ENCODE assay signal across 8 cellular contexts in genomic region chr3:112128843-112129727, GRCh38. TPM values are rescaled to one million over a fixed set of nuclear protein-coding genes. Genes with fewer than 3 reads are reported as not detected.
DNase-seq lines count a peak whose midpoint lies in the region; ATAC-seq, FAIRE-seq and TF ChIP-seq lines count a peak whose summit lies in the region.

No MANE protein-coding gene starts in this region.

- no peak overlapping the region for H3K9ac ChIP-seq in keratinocyte (ENCODE audit: control insufficient read depth, extremely low read depth, insufficient read depth, low read length)

- H2AFZ ChIP-seq in keratinocyte (ENCODE audit: control insufficient read depth, low read length) = no peak overlapping the region
- no peak overlapping the region for H2AFZ ChIP-seq in osteoblast (ENCODE audit: low read length)

- H3K36me3 ChIP-seq in keratinocyte (ENCODE audit: control insufficient read depth in 2 of 2, extremely low read depth in 1 of 2, insufficient read depth in 2 of 2, low read length in 2 of 2) (peaks cover 0 to 6% of the 10 kb centered on the region in 2 experiments), osteoblast (ENCODE audit: insufficient read depth, low read length) (no peaks in the 10 kb centered on the region), upper lobe of right lung (no peaks in the 10 kb centered on the region)

- H3K4me2 ChIP-seq in keratinocyte (ENCODE audit: control insufficient read depth, extremely low read depth, insufficient read depth, low read depth, low read length) = peak overlapping the region; percentile 13
- no peak overlapping the region for H3K4me2 ChIP-seq in osteoblast (ENCODE audit: insufficient read depth, low read length)

- peak; percentile 65 for FAIRE-seq in keratinocyte (lab: Jason Lieb, UNC)

- dilution Hi-C loops in keratinocyte (cut with MboI; ENCODE audit: extremely low pct_ligation_motif_present, low sequenced_read_pairs) = no loop called here

- TF ChIP-seq CTCF in AG09309 (IDR thresholded peaks at IDR 0.05; ENCODE audit: control insufficient read depth, insufficient read depth, low read depth, low read length, missing control alignments) = no peak
- no peak for TF ChIP-seq CTCF in keratinocyte (optimal IDR thresholded peaks at IDR 0.05 in 1 of 3, IDR thresholded peaks at IDR 0.05 in 1 of 3, conservative IDR thresholded peaks at IDR 0.05 in 1 of 3; ENCODE audit: extremely low read depth in 1 of 3, insufficient read depth in 2 of 3, low read length in 3 of 3)
- TF ChIP-seq CTCF in osteoblast (IDR thresholded peaks at IDR 0.05; ENCODE audit: extremely low read depth, low read depth, low read length) = no peak
- no peak for TF ChIP-seq CTCF in upper lobe of right lung (IDR thresholded peaks at IDR 0.05)

- ATAC-seq in GM19328 (IDR thresholded peaks at IDR 0.05; ENCODE audit: unreplicated experiment) = peak; percentile 45
- ATAC-seq in HG03378 (IDR thresholded peaks at IDR 0.05; ENCODE audit: unreplicated experiment) = peak; percentile 49
- ATAC-seq in upper lobe of right lung = no peak

- no peaks in the 10 kb centered on the region for H3K27me3 ChIP-seq in keratinocyte (ENCODE audit: control insufficient read depth, extremely low read depth, insufficient read depth, low read length)
- no peaks in the 10 kb centered on the region for H3K27me3 ChIP-seq in osteoblast (ENCODE audit: insufficient read depth, low read length)
- no peaks in the 10 kb centered on the region for H3K27me3 ChIP-seq in upper lobe of right lung

- intact Hi-C loops in upper lobe of right lung (cut with DNase I) = no loop called here

- DNase-seq in AG09309 (ENCODE audit: low read depth) (peak; percentile 51), keratinocyte (ENCODE audit: low read depth, low spot score) (no peak), osteoblast (ENCODE audit: insufficient read length, low spot score, missing footprints) (no peak), AG08396 (ENCODE audit: low spot score) (no peak), upper lobe of right lung (no peak)
- DNase-seq in activated CD4-positive, alpha-beta T cell treated with anti-CD3 and anti-CD28 coated beads, Interleukin-2, amount 50 U/mL, for 4 hours = peak; percentile 39 to 44

- H3K4me1 ChIP-seq in keratinocyte (ENCODE audit: control insufficient read depth, extremely low read depth, insufficient read depth, low read length) (peaks cover 30% of the 10 kb centered on the region), osteoblast (ENCODE audit: insufficient read depth, low read length) (no peaks in the 10 kb centered on the region), upper lobe of right lung (no peaks in the 10 kb centered on the region)

- H3K4me3 ChIP-seq in AG09309 (ENCODE audit: control insufficient read depth, low read depth, low read length) = no peak overlapping the region
- no peak overlapping the region for H3K4me3 ChIP-seq in keratinocyte (ENCODE audit: control insufficient read depth in 2 of 3, extremely low read depth in 1 of 3, insufficient read depth in 2 of 3, low read depth in 1 of 3, low read length in 3 of 3)
- no peak overlapping the region for H3K4me3 ChIP-seq in osteoblast (ENCODE audit: insufficient read depth, low read length)
- no peak overlapping the region for H3K4me3 ChIP-seq in upper lobe of right lung

- no peaks in the 10 kb centered on the region for H3K79me2 ChIP-seq in keratinocyte (ENCODE audit: control insufficient read depth, insufficient read depth, low read length)
- no peaks in the 10 kb centered on the region for H3K79me2 ChIP-seq in osteoblast (ENCODE audit: insufficient read depth, low read length)

- H3K27ac ChIP-seq in keratinocyte (ENCODE audit: control insufficient read depth, insufficient read depth, low read length) = peak overlapping the region; percentile 44
- H3K27ac ChIP-seq in osteoblast (ENCODE audit: low read depth, low read length) = no peak overlapping the region
- H3K27ac ChIP-seq in upper lobe of right lung = no peak overlapping the region

- H3K9me3 ChIP-seq in keratinocyte (ENCODE audit: control insufficient read depth, low read depth, low read length) (no peaks in the 10 kb centered on the region), osteoblast (ENCODE audit: low read depth, low read length) (no peaks in the 10 kb centered on the region), upper lobe of right lung (no peaks in the 10 kb centered on the region)

- H3K9me1 ChIP-seq in keratinocyte (ENCODE audit: control insufficient read depth, extremely low read depth, insufficient read depth, low read length) = no peaks in the 10 kb centered on the region

- H4K20me1 ChIP-seq in keratinocyte (ENCODE audit: control insufficient read depth, extremely low read depth, insufficient read depth, low read length) (no peaks in the 10 kb centered on the region), osteoblast (ENCODE audit: insufficient read depth, low read length) (no peaks in the 10 kb centered on the region)

RNA-seq across cellular contexts. Expression of gene GCSAM, which starts 4.0 kb away (rescaled TPM):
- 1.7 to 2.9 TPM (median 2.5 TPM) in 3 replicates for polyA plus RNA-seq in keratinocyte
- 0.07 TPM for polyA plus RNA-seq in keratinocyte (2011; ENCODE audit: low read depth)
- polyA plus RNA-seq in keratinocyte (2011; cell fraction: cytosol; rRNA removed) = 1.2 and 1.8 TPM in 2 replicates
- polyA plus RNA-seq in keratinocyte (2011; cell fraction: nucleus; rRNA removed) = 1.2 and 1.3 TPM in 2 replicates
- 1.4 and 2.5 TPM in 2 replicates for polyA plus RNA-seq in keratinocyte (2012; ENCODE audit: low replicate concordance)
- polyA minus RNA-seq in keratinocyte = 0.36 to 2.0 TPM (median 0.54 TPM) in 3 replicates
- polyA minus RNA-seq in keratinocyte (2011; cell fraction: cytosol; rRNA and poly(A)+ RNA removed) = not detected
- polyA minus RNA-seq in keratinocyte (2011; cell fraction: nucleus; rRNA and poly(A)+ RNA removed) = not detected in 2 replicates
- total RNA-seq in osteoblast (under 0.01 and 0.36 TPM in 2 replicates), upper lobe of right lung (0.90 TPM)

RNA-seq across cellular contexts. Expression of gene C3orf52, which starts 42.9 kb away (rescaled TPM):
- polyA plus RNA-seq in keratinocyte = 12.9 to 15.8 TPM (median 13.7 TPM) in 3 replicates
- polyA plus RNA-seq in keratinocyte (2011; ENCODE audit: low read depth) = 3.8 TPM
- polyA plus RNA-seq in keratinocyte (2011; cell fraction: cytosol; rRNA removed) = 5.3 and 7.8 TPM in 2 replicates
- 36.2 and 46.6 TPM in 2 replicates for polyA plus RNA-seq in keratinocyte (2011; cell fraction: nucleus; rRNA removed)
- 7.7 and 14.1 TPM in 2 replicates for polyA plus RNA-seq in keratinocyte (2012; ENCODE audit: low replicate concordance)
- 10.4 to 42.3 TPM (median 27.2 TPM) in 3 replicates for polyA minus RNA-seq in keratinocyte
- 4.0 TPM for polyA minus RNA-seq in keratinocyte (2011; cell fraction: cytosol; rRNA and poly(A)+ RNA removed)
- polyA minus RNA-seq in keratinocyte (2011; cell fraction: nucleus; rRNA and poly(A)+ RNA removed) = 42.8 and 81.6 TPM in 2 replicates
- total RNA-seq in osteoblast (3.5 and 4.0 TPM in 2 replicates), upper lobe of right lung (20.1 TPM)

Comparison
In these comparisons a context has a peak if more than half of its experiments do, and no peak if none do; other contexts are left out.
1. DNase-seq: peak in AG09309 (single experiment) and activated CD4-positive, alpha-beta T cell treated with anti-CD3 and anti-CD28 coated beads, Interleukin-2, amount 50 U/mL, for 4 hours (2 of 2); none in keratinocyte (single experiment), osteoblast (single experiment), AG08396 (single experiment) and upper lobe of right lung (single experiment).